26 cellular contexts compared by ENCODE assay signal in genomic region chrX:123739474-123739873, GRCh38. TPM values are rescaled to one million over a fixed set of nuclear protein-coding genes. Genes with fewer than 3 reads are reported as not detected.
DNase-seq lines count a peak whose midpoint lies in the region; ATAC-seq, FAIRE-seq and TF ChIP-seq lines count a peak whose summit lies in the region.
"Had no signal": no experiment of that assay in that cellular context is flagged by ENCODE, and none has a peak within 500 bp of the region (broad histone marks: within the 10 kb centered on the region; RNA-seq: fewer than 3 reads in every experiment).

No MANE protein-coding gene starts in this region.

- H3K9ac ChIP-seq in liver (ENCODE audit: low read depth in 1 of 2, low read length in 2 of 2), result no peak overlapping the region
- H3K9ac ChIP-seq: BLaER1 had no signal

- H3K9me3 ChIP-seq in liver (ENCODE audit: control insufficient read depth in 4 of 4, low read length in 3 of 4) (no peaks in the 10 kb centered on the region), small intestine (ENCODE audit: control insufficient read depth, low read depth) (no peaks in the 10 kb centered on the region)
- H3K9me3 ChIP-seq: BE2C, BLaER1 had no signal

- DNase-seq in left lobe of liver (ENCODE audit: low spot score), result no peak
- DNase-seq in osteocyte (ENCODE audit: extremely low spot score, unreplicated experiment), result peak; percentile 15
- DNase-seq in activated CD8-positive, alpha-beta memory T cell treated with anti-CD3 and anti-CD28 coated beads for 24 hours, result no peak
- DNase-seq in small intestine, result no peak
- DNase-seq in foreskin fibroblast, result no peak
- DNase-seq: 8988T; ACHN; BE2C; C1 segment of cervical spinal cord; CD4-positive, alpha-beta memory T cell; CD4-positive, CD25-positive, alpha-beta regulatory T cell; CD8-positive, alpha-beta memory T cell; COR-L47; DMS 273 treated with DMSO at 0.1 percent for 48 hours; DMS153; DMS79; DND-41; EL; GDM1 had no signal

- TF ChIP-seq CTCF in liver (IDR thresholded peaks at IDR 0.05; ENCODE audit: low read depth, low read length, missing input control) (no peak), osteocyte (IDR thresholded peaks at IDR 0.05) (no peak), foreskin fibroblast (IDR thresholded peaks at IDR 0.05; ENCODE audit: low read depth, low read length) (no peak)

- no peak overlapping the region for H3K4me3 Mint-ChIP-seq in osteocyte (ENCODE audit: unreplicated experiment)
- H3K4me3 Mint-ChIP-seq: CD14-positive monocyte; CD4-positive, alpha-beta memory T cell; CD4-positive, CD25-positive, alpha-beta regulatory T cell; CD8-positive, alpha-beta memory T cell had no signal

- no peaks in the 10 kb centered on the region for H3K27me3 ChIP-seq in liver (ENCODE audit: control insufficient read depth in 4 of 4, insufficient read depth in 4 of 4, low read length in 3 of 4)
- no peaks in the 10 kb centered on the region for H3K27me3 ChIP-seq in small intestine (ENCODE audit: control insufficient read depth in 2 of 2, insufficient read depth in 2 of 2, low read length in 2 of 2)
- H3K27me3 ChIP-seq: BE2C, BLaER1 had no signal

- no peaks in the 10 kb centered on the region for H3K27me3 Mint-ChIP-seq in osteocyte (ENCODE audit: unreplicated experiment)
- H3K27me3 Mint-ChIP-seq: CD4-positive, CD25-positive, alpha-beta regulatory T cell; CD8-positive, alpha-beta memory T cell had no signal

- ATAC-seq in left lobe of liver (peak; percentile 42), HG03457 (IDR thresholded peaks at IDR 0.05; ENCODE audit: unreplicated experiment) (no peak)

- H3K4me3 ChIP-seq in liver (ENCODE audit: low read depth in 1 of 3, low read length in 3 of 3) (no peak overlapping the region), small intestine (ENCODE audit: low read depth in 1 of 2, low read length in 2 of 2) (no peak overlapping the region), foreskin fibroblast (ENCODE audit: low read depth in 1 of 2, low read length in 2 of 2) (no peak overlapping the region)
- H3K4me3 ChIP-seq: BLaER1, GM12878 had no signal

- no peak for FAIRE-seq in small intestine (lab: Jason Lieb, UNC)
- FAIRE-seq: GM12892, GM18507 had no signal

- no peaks in the 10 kb centered on the region for H3K36me3 ChIP-seq in liver (ENCODE audit: control insufficient read depth in 4 of 4, insufficient read depth in 3 of 4, low read depth in 1 of 4, low read length in 3 of 4)
- H3K36me3 ChIP-seq in small intestine (ENCODE audit: control insufficient read depth in 2 of 2, insufficient read depth in 2 of 2, low read length in 2 of 2), result no peaks in the 10 kb centered on the region
- H3K36me3 ChIP-seq: BE2C, BLaER1 had no signal

- peaks cover 5% of the 10 kb centered on the region for H3K9me3 Mint-ChIP-seq in osteocyte (ENCODE audit: unreplicated experiment)
- H3K9me3 Mint-ChIP-seq: CD8-positive, alpha-beta memory T cell had no signal

- H3K4me1 Mint-ChIP-seq in osteocyte (ENCODE audit: unreplicated experiment), result no peaks in the 10 kb centered on the region

- WGBS in liver, result 44% methylated on average over 3 of the region's 3 CpGs
- WGBS in small intestine, 3 donors, result 45 to 63% (median 53%) methylated on average over 3 of the region's 3 CpGs

- no peaks in the 10 kb centered on the region for H3K4me1 ChIP-seq in liver (ENCODE audit: control insufficient read depth in 4 of 4, insufficient read depth in 4 of 4, low read length in 3 of 4)
- H3K4me1 ChIP-seq in small intestine (ENCODE audit: control insufficient read depth in 2 of 2, insufficient read depth in 1 of 2, low read depth in 1 of 2, low read length in 1 of 2), result no peaks in the 10 kb centered on the region
- H3K4me1 ChIP-seq: BE2C had no signal

- no peak overlapping the region for H3K27ac Mint-ChIP-seq in osteocyte (ENCODE audit: unreplicated experiment)
- H3K27ac Mint-ChIP-seq: CD4-positive, alpha-beta memory T cell; CD4-positive, CD25-positive, alpha-beta regulatory T cell; CD8-positive, alpha-beta memory T cell had no signal

- TF ChIP-seq RAD21 in liver (IDR thresholded peaks at IDR 0.05), result no peak

- H3K36me3 Mint-ChIP-seq in osteocyte (ENCODE audit: unreplicated experiment), result no peaks in the 10 kb centered on the region
- H3K36me3 Mint-ChIP-seq: CD14-positive monocyte; CD4-positive, alpha-beta memory T cell; CD4-positive, CD25-positive, alpha-beta regulatory T cell; CD8-positive, alpha-beta memory T cell had no signal

- H3K27ac ChIP-seq in liver (ENCODE audit: low read depth in 1 of 2, low read length in 2 of 2), result no peak overlapping the region
- H3K27ac ChIP-seq in small intestine (ENCODE audit: low read depth in 1 of 2, low read length in 1 of 2), result no peak overlapping the region
- H3K27ac ChIP-seq: BLaER1 had no signal

TF ChIP-seq in liver, 16 proteins besides CTCF, POLR2A, EP300 and RAD21:
- TF ChIP-seq ATF3 (IDR thresholded peaks at IDR 0.05), result no peak
- TF ChIP-seq GABPA (IDR thresholded peaks at IDR 0.05 in 1 of 2, conservative IDR thresholded peaks at IDR 0.05 in 1 of 2), result no peak
- TF ChIP-seq RXRA (IDR thresholded peaks at IDR 0.05), result peak in 1 of 2 donors; percentile 21
- TF ChIP-seq REST (IDR thresholded peaks at IDR 0.05), result no peak
- no peak for TF ChIP-seq EGR1 (IDR thresholded peaks at IDR 0.05; ENCODE audit: low read depth in 2 of 2)
- peak; percentile 20 for TF ChIP-seq SP1 (IDR thresholded peaks at IDR 0.05)
- TF ChIP-seq MAX (IDR thresholded peaks at IDR 0.05), result no peak
- no peak for TF ChIP-seq JUND (IDR thresholded peaks at IDR 0.05)
- TF ChIP-seq TAF1 (conservative IDR thresholded peaks at IDR 0.05), result no peak
- TF ChIP-seq NR2F2 (IDR thresholded peaks at IDR 0.05), result no peak
- TF ChIP-seq FOXA2 (IDR thresholded peaks at IDR 0.05), result no peak
- no peak for TF ChIP-seq YY1 (IDR thresholded peaks at IDR 0.05)
- TF ChIP-seq HNF4G (IDR thresholded peaks at IDR 0.05), result no peak
- TF ChIP-seq ZBTB33 (IDR thresholded peaks at IDR 0.05), result no peak
- TF ChIP-seq FOXA1 (IDR thresholded peaks at IDR 0.05), result no peak
- peak; percentile 74 to 77 for TF ChIP-seq HNF4A (conservative IDR thresholded peaks at IDR 0.05)

RNA-seq across cellular contexts. Expression of gene THOC2, which starts 6.6 kb away (rescaled TPM):
- total RNA-seq in left lobe of liver (20.0 TPM), liver (10 to 100 TPM; 40.9 to 55.9 TPM), osteocyte (66.5 and 73.4 TPM in 2 replicates)
- polyA plus RNA-seq in liver (10 to 100 TPM; 10.6 to 40.5 TPM), small intestine (10 to 100 TPM; 30.5 to 83.0 (median 79.4) TPM)
